1 cellular context compared by ENCODE assay signal in genomic region chr20:1391640-1392442, GRCh38.
A peak's percentile ranks its signal among the peaks of the same experiment; 100 is the strongest.
TF ChIP-seq lines count a peak whose summit lies in the region.

No MANE protein-coding gene starts in this region.

TF ChIP-seq in GM12878, 131 proteins besides CTCF, POLR2A, EP300 and RAD21 (continued from another document):
- 0 out of 3 replicates have a peak, but pooled peaks of 1 of the 2 experiments have one; percentile 14 for TF ChIP-seq EGR1 (IDR thresholded peaks at IDR 0.05; ENCODE audit: borderline replicate concordance in 1 of 2, low read depth in 2 of 2, low read length in 2 of 2)
- no peak for TF ChIP-seq SUPT20H (IDR thresholded peaks at IDR 0.05; ENCODE audit: borderline replicate concordance, control insufficient read depth, low read depth, low read length)
- TF ChIP-seq CREB1 (IDR thresholded peaks at IDR 0.05; ENCODE audit: low read depth): 0 out of 2 replicates have a peak, but pooled peaks have one; percentile 21
- no peak for TF ChIP-seq IRF3 (IDR thresholded peaks at IDR 0.05)
- 0 out of 2 replicates have a peak, but pooled peaks have one; percentile 17 for TF ChIP-seq SIN3A (IDR thresholded peaks at IDR 0.05; ENCODE audit: low read depth, low read length)
- no peak for TF ChIP-seq MTA2 (IDR thresholded peaks at IDR 0.05; ENCODE audit: low read depth)
- TF ChIP-seq RELA (IDR thresholded peaks at IDR 0.05; ENCODE audit: borderline replicate concordance, partially characterized antibody): no peak
- TF ChIP-seq IKZF2 (IDR thresholded peaks at IDR 0.05): peak in 1 of 2 experiments; percentile 45; a peak in 1 of 4 replicates
- no peak for TF ChIP-seq POLR2AphosphoS2 (IDR thresholded peaks at IDR 0.05; ENCODE audit: low read depth, low read length)
- TF ChIP-seq HDAC6 (IDR thresholded peaks at IDR 0.05; ENCODE audit: unreplicated experiment): no peak
- TF ChIP-seq RBBP5 (conservative IDR thresholded peaks at IDR 0.05): no peak
- no peak for TF ChIP-seq RAD51 (IDR thresholded peaks at IDR 0.05)
- TF ChIP-seq ZNF687 (IDR thresholded peaks at IDR 0.05): no peak
- no peak for TF ChIP-seq SMARCA5 (IDR thresholded peaks at IDR 0.05)
